In the genomic region with DNA sequence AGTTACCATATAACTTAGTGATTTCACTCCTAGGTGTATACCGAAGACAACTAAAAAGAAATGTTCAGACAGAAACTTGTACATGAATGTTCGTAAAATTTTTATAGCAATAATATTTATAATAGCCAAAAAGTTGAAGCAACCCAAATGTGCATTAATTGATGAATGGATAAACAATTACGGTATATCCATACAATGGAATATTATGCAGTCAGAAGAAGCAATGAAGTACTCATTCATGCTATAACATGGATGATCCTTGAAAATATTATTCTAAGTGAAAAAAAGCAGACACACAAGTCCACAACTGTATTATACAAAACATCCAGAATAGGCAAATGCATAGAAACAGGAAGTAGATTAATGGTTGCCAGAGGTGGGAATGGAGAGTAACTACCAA, we compare ENCODE assay signal across 29 cellular contexts.
"Had no signal": no experiment of that assay in that cellular context is flagged by ENCODE, and none has a peak within 500 bp of the region (broad histone marks: within the 10 kb centered on the region; RNA-seq: fewer than 3 reads in every experiment).

No MANE protein-coding gene starts in this region.

- H3K9me3 ChIP-seq: testis, thyroid gland had no signal

- H3K27me3 ChIP-seq: stomach, suprapubic skin, testis, thyroid gland, tibial artery, tibial nerve, transverse colon, upper lobe of left lung, upper lobe of right lung, uterus, vagina had no signal

- H3K27ac Mint-ChIP-seq: stimulated activated effector memory CD8-positive, alpha-beta T cell treated with anti-CD3 and anti-CD28 coated beads, Interleukin-12 subunit alpha, Interleukin-12 subunit beta, amount 100 ng/mL, for 72 hours; stimulated activated memory B cell treated with anti-CD40 and anti-IgM and Interleukin-4, amounts not matched to agents 10 μg/mL and 1 μg/mL and 100 μg/mL, for 72 hours; stimulated activated naive B cell treated with anti-CD40 and anti-IgM and Interleukin-4, amounts not matched to agents 10 μg/mL and 1 μg/mL and 100 μg/mL, for 72 hours; stimulated activated naive CD8-positive, alpha-beta T cell treated with anti-CD3 and anti-CD28 coated beads, Interleukin-15, amount 100 ng/mL, for 72 hours; stimulated activated naive CD8-positive, alpha-beta T cell treated with anti-CD3 and anti-CD28 coated beads, Interleukin-15, Interleukin-2, amounts not matched to agents 100 ng/mL and 50 ng/mL, for 24 hours; type B pancreatic cell had no signal

- H3K4me3 Mint-ChIP-seq: stimulated activated effector memory CD8-positive, alpha-beta T cell treated with anti-CD3 and anti-CD28 coated beads, Interleukin-12 subunit alpha, Interleukin-12 subunit beta, amount 100 ng/mL, for 72 hours; stimulated activated memory B cell treated with anti-CD40 and anti-IgM and Interleukin-4, amounts not matched to agents 10 μg/mL and 1 μg/mL and 100 μg/mL, for 72 hours; stimulated activated naive B cell treated with anti-CD40 and anti-IgM and Interleukin-4, amounts not matched to agents 10 μg/mL and 1 μg/mL and 100 μg/mL, for 72 hours; stimulated activated naive CD8-positive, alpha-beta T cell treated with anti-CD3 and anti-CD28 coated beads, Interleukin-15, amount 100 ng/mL, for 72 hours; stimulated activated naive CD8-positive, alpha-beta T cell treated with anti-CD3 and anti-CD28 coated beads, Interleukin-15, Interleukin-2, amounts not matched to agents 100 ng/mL and 50 ng/mL, for 24 hours; type B pancreatic cell had no signal

- H3K36me3 ChIP-seq: stomach, suprapubic skin, thoracic aorta, thyroid gland, tibial artery, tibial nerve, transverse colon, upper lobe of left lung, upper lobe of right lung, uterus, vagina had no signal

- H3K4me1 ChIP-seq: stomach, suprapubic skin, testis, thyroid gland, tibial artery, transverse colon, upper lobe of right lung, uterus had no signal

- H3K36me3 Mint-ChIP-seq: stimulated activated effector memory CD8-positive, alpha-beta T cell treated with anti-CD3 and anti-CD28 coated beads, Interleukin-12 subunit alpha, Interleukin-12 subunit beta, amount 100 ng/mL, for 72 hours; type B pancreatic cell had no signal

- H3K27ac ChIP-seq: stomach, suprapubic skin, testis, thoracic aorta, thyroid gland, tibial artery, tibial nerve, transverse colon, upper lobe of left lung, upper lobe of right lung, uterus, vagina had no signal

- DNase-seq: stimulated activated CD4-positive, alpha-beta T cell treated with anti-CD3 and anti-CD28 coated beads, Interleukin-2, amount 100 ng/mL, for 48 hours; stimulated activated CD4-positive, alpha-beta T cell treated with anti-CD3 and anti-CD28 coated beads, Interleukin-4, amount 100 ng/mL, for 1 hour; stimulated activated CD4-positive, alpha-beta T cell treated with anti-CD3 and anti-CD28 coated beads, Interleukin-4, amount 100 ng/mL, for 24 hours; stimulated activated CD4-positive, alpha-beta T cell treated with anti-CD3 and anti-CD28 coated beads, Interleukin-4, amount 100 ng/mL, for 4 hours; stimulated activated CD8-positive, alpha-beta memory T cell treated with anti-CD3 and anti-CD28 coated beads, Interleukin-4, amount 100 ng/mL, for 48 hours; stimulated activated naive B cell treated with anti-CD40 and anti-IgM and Interleukin-4, amounts not matched to agents 10 μg/mL and 1 μg/mL and 100 μg/mL, for 72 hours; stimulated activated naive CD4-positive, alpha-beta T cell; stimulated activated naive CD4-positive, alpha-beta T cell treated with Interleukin-2 at 50 U/mL for 16 hours; stimulated activated naive CD8-positive, alpha-beta T cell treated with anti-CD3 and anti-CD28 coated beads, Interleukin-15, amount 100 ng/mL, for 72 hours; stimulated activated naive CD8-positive, alpha-beta T cell treated with anti-CD3 and anti-CD28 coated beads, Interleukin-15, Interleukin-2, amounts not matched to agents 100 U/mL and 50 U/mL, for 24 hours; stomach; substantia nigra; testis; thyroid gland; tibial artery; transverse colon; trophoblast cell; upper lobe of left lung; upper lobe of right lung; uterus had no signal

- H3K27me3 Mint-ChIP-seq: stimulated activated memory B cell treated with anti-CD40 and anti-IgM and Interleukin-4, amounts not matched to agents 10 μg/mL and 1 μg/mL and 100 μg/mL, for 72 hours; stimulated activated naive B cell treated with anti-CD40 and anti-IgM and Interleukin-4, amounts not matched to agents 10 μg/mL and 1 μg/mL and 100 μg/mL, for 72 hours; stimulated activated naive CD8-positive, alpha-beta T cell treated with anti-CD3 and anti-CD28 coated beads, Interleukin-15, amount 100 ng/mL, for 72 hours; stimulated activated naive CD8-positive, alpha-beta T cell treated with anti-CD3 and anti-CD28 coated beads, Interleukin-15, Interleukin-2, amounts not matched to agents 100 ng/mL and 50 ng/mL, for 24 hours; type B pancreatic cell had no signal

- H3K4me3 ChIP-seq: stomach, suprapubic skin, testis, thoracic aorta, thyroid gland, tibial artery, tibial nerve, transverse colon, upper lobe of left lung, upper lobe of right lung, uterus, vagina had no signal

- ATAC-seq: stimulated activated effector memory CD8-positive, alpha-beta T cell treated with anti-CD3 and anti-CD28 coated beads, Interleukin-12 subunit alpha, Interleukin-12 subunit beta, amount 100 ng/mL, for 72 hours; stimulated activated memory B cell treated with anti-CD40 and anti-IgM and Interleukin-4, amounts not matched to agents 10 μg/mL and 1 μg/mL and 100 μg/mL, for 72 hours; stimulated activated naive B cell treated with anti-CD40 and anti-IgM and Interleukin-4, amounts not matched to agents 10 μg/mL and 1 μg/mL and 100 μg/mL, for 72 hours; stimulated activated naive CD8-positive, alpha-beta T cell treated with anti-CD3 and anti-CD28 coated beads, Interleukin-15, amount 100 ng/mL, for 72 hours; stimulated activated naive CD8-positive, alpha-beta T cell treated with anti-CD3 and anti-CD28 coated beads, Interleukin-15, Interleukin-2, amounts not matched to agents 100 U/mL and 50 U/mL, for 24 hours; upper lobe of right lung had no signal

- FAIRE-seq: urothelium cell line had no signal
